10 cellular contexts compared by ENCODE assay signal in genomic region chr11:128499613-128500213, GRCh38.
DNase-seq lines count a peak whose midpoint lies in the region; ATAC-seq, FAIRE-seq and TF ChIP-seq lines count a peak whose summit lies in the region.
"Had no signal": no experiment of that assay in that cellular context is flagged by ENCODE, and none has a peak within 500 bp of the region (broad histone marks: within the 10 kb centered on the region; RNA-seq: fewer than 3 reads in every experiment).

No MANE protein-coding gene starts in this region.

- H3K27ac ChIP-seq in CD4-positive, CD25-positive, alpha-beta regulatory T cell (ENCODE audit: insufficient read depth, low read length, poor library complexity, severe bottlenecking), result peak overlapping the region; percentile 97
- H3K27ac ChIP-seq in OCI-LY1 (ENCODE audit: low read depth, low read length, poor library complexity, severe bottlenecking), result peak overlapping the region; percentile 66
- H3K27ac ChIP-seq in duodenal mucosa (ENCODE audit: low read depth, low read length), result peak overlapping the region; percentile 39
- H3K27ac ChIP-seq in kidney (ENCODE audit: low read depth in 2 of 2, low read length in 2 of 2), result no peak overlapping the region

- no peak for DNase-seq in CD4-positive, CD25-positive, alpha-beta regulatory T cell
- DNase-seq in osteocyte (ENCODE audit: extremely low spot score, unreplicated experiment) (no peak), COLO668 (lab: John Stamatoyannopoulos, UW; ENCODE audit: unreplicated experiment) (no peak), kidney (no peak), NCI-H345 treated with DMSO at 0.1 percent for 48 hours (lab: John Stamatoyannopoulos, UW; ENCODE audit: unreplicated experiment) (no peak)
- DNase-seq in stimulated activated CD4-positive, alpha-beta T cell treated with anti-CD3 and anti-CD28 coated beads, Interleukin-12 subunit alpha, Interleukin-12 subunit beta, amount 100 ng/mL, for 4 hours, result no peak
- DNase-seq: DMS 273 treated with DMSO at 0.1 percent for 48 hours, NCI-H2107 had no signal

- H3K9me3 ChIP-seq in CD4-positive, CD25-positive, alpha-beta regulatory T cell (ENCODE audit: control insufficient read depth in 2 of 2, low read length in 2 of 2), result no peaks in the 10 kb centered on the region
- H3K9me3 ChIP-seq in OCI-LY1 (ENCODE audit: low read length) (no peaks in the 10 kb centered on the region), duodenal mucosa (ENCODE audit: control insufficient read depth in 1 of 2, low read length in 2 of 2) (no peaks in the 10 kb centered on the region), kidney (ENCODE audit: control insufficient read depth in 1 of 2, low read length in 2 of 2) (no peaks in the 10 kb centered on the region)

- TF ChIP-seq CTCF in OCI-LY1 (IDR thresholded peaks at IDR 0.05; ENCODE audit: low read length), result no peak
- no peak for TF ChIP-seq CTCF in osteocyte (IDR thresholded peaks at IDR 0.05)
- TF ChIP-seq CTCF in kidney (IDR thresholded peaks at IDR 0.05; ENCODE audit: borderline replicate concordance, extremely low read depth, insufficient read depth), result no peak

- H3K9me3 Mint-ChIP-seq in CD4-positive, CD25-positive, alpha-beta regulatory T cell, result no peaks in the 10 kb centered on the region
- H3K9me3 Mint-ChIP-seq in osteocyte (ENCODE audit: unreplicated experiment), result no peaks in the 10 kb centered on the region

- no peaks in the 10 kb centered on the region for H3F3A ChIP-seq in OCI-LY1 (ENCODE audit: insufficient read depth, low read length)

- H3K4me2 ChIP-seq in OCI-LY1 (ENCODE audit: low read length), result peak overlapping the region; percentile 53

- no peak for FAIRE-seq in kidney (lab: Jason Lieb, UNC)

- H3K27me3 ChIP-seq in CD4-positive, CD25-positive, alpha-beta regulatory T cell (ENCODE audit: control insufficient read depth, insufficient read depth, low read length), result no peaks in the 10 kb centered on the region
- H3K27me3 ChIP-seq in OCI-LY1 (ENCODE audit: insufficient read depth, low read length), result no peaks in the 10 kb centered on the region
- H3K27me3 ChIP-seq in duodenal mucosa (ENCODE audit: control insufficient read depth in 1 of 2, insufficient read depth in 2 of 2, low read length in 2 of 2), result no peaks in the 10 kb centered on the region

- no peak for ATAC-seq in CD4-positive, CD25-positive, alpha-beta regulatory T cell (ENCODE audit: low read depth in 2 of 2)

- H3K4me1 ChIP-seq in CD4-positive, CD25-positive, alpha-beta regulatory T cell (ENCODE audit: control insufficient read depth, insufficient read depth, low read length, poor library complexity, severe bottlenecking), result peaks cover 100% of the 10 kb centered on the region
- H3K4me1 ChIP-seq in OCI-LY1 (ENCODE audit: insufficient read depth, low read length, severe bottlenecking) (peaks cover 100% of the 10 kb centered on the region), duodenal mucosa (ENCODE audit: control insufficient read depth in 1 of 2, insufficient read depth in 2 of 2, low read length in 2 of 2) (peaks cover 41 to 57% of the 10 kb centered on the region in 2 donors), kidney (ENCODE audit: control insufficient read depth in 1 of 2, insufficient read depth in 1 of 2, low read depth in 1 of 2, low read length in 2 of 2) (peaks cover 34 to 50% of the 10 kb centered on the region in 2 donors)

- H4K20me1 ChIP-seq in OCI-LY1 (ENCODE audit: insufficient read depth, low read length), result no peaks in the 10 kb centered on the region

- no peak overlapping the region for H2AFZ ChIP-seq in OCI-LY1 (ENCODE audit: low read length)

- peaks cover 49 to 97% (median 87%) of the 10 kb centered on the region in 4 donors for H3K4me1 Mint-ChIP-seq in CD4-positive, CD25-positive, alpha-beta regulatory T cell
- peaks cover 97% of the 10 kb centered on the region for H3K4me1 Mint-ChIP-seq in osteocyte (ENCODE audit: unreplicated experiment)

- peaks cover 100% of the 10 kb centered on the region for H3K79me2 ChIP-seq in OCI-LY1 (ENCODE audit: insufficient read depth, low read length)

- no peaks in the 10 kb centered on the region for H3K9me2 ChIP-seq in OCI-LY1 (ENCODE audit: low read depth, low read length)

- H3K4me3 ChIP-seq in CD4-positive, CD25-positive, alpha-beta regulatory T cell (ENCODE audit: low read depth, low read length), result peak overlapping the region; percentile 100
- H3K4me3 ChIP-seq in OCI-LY1 (ENCODE audit: low read depth, low read length, poor library complexity, severe bottlenecking) (peak overlapping the region; percentile 6), duodenal mucosa (ENCODE audit: low read depth in 1 of 2, low read length in 2 of 2) (no peak overlapping the region), kidney (ENCODE audit: low read length in 2 of 2) (no peak overlapping the region)

- H3K27me3 Mint-ChIP-seq in CD4-positive, CD25-positive, alpha-beta regulatory T cell, result no peaks in the 10 kb centered on the region
- no peaks in the 10 kb centered on the region for H3K27me3 Mint-ChIP-seq in osteocyte (ENCODE audit: unreplicated experiment)

- H3K27ac Mint-ChIP-seq in CD4-positive, CD25-positive, alpha-beta regulatory T cell, result peak overlapping the region; percentile 98 to 99 (median 98)
- H3K27ac Mint-ChIP-seq in osteocyte (ENCODE audit: unreplicated experiment), result peak overlapping the region; percentile 91

- H3K9ac ChIP-seq in OCI-LY1 (ENCODE audit: low read length) (peak overlapping the region; percentile 34; the same call in 1 of the 2 replicates), duodenal mucosa (ENCODE audit: low read depth in 1 of 2, low read length in 2 of 2) (peak overlapping the region in 1 of 2 donors; percentile 41), kidney (ENCODE audit: low read length in 2 of 2) (no peak overlapping the region)

- peak overlapping the region; percentile 86 to 98 (median 90) for H3K4me3 Mint-ChIP-seq in CD4-positive, CD25-positive, alpha-beta regulatory T cell
- H3K4me3 Mint-ChIP-seq in osteocyte (ENCODE audit: unreplicated experiment), result peak overlapping the region; percentile 28

- peaks cover 84% of the 10 kb centered on the region for H3K36me3 ChIP-seq in CD4-positive, CD25-positive, alpha-beta regulatory T cell (ENCODE audit: control insufficient read depth, insufficient read depth, low read length)
- H3K36me3 ChIP-seq in OCI-LY1 (ENCODE audit: insufficient read depth, low read length), result peaks cover 71% of the 10 kb centered on the region; the same call in 1 of the 2 replicates
- H3K36me3 ChIP-seq in duodenal mucosa (ENCODE audit: control insufficient read depth in 1 of 2, insufficient read depth in 2 of 2, low read length in 2 of 2), result no peaks in the 10 kb centered on the region
- peaks cover 0 to 4% of the 10 kb centered on the region in 2 donors for H3K36me3 ChIP-seq in kidney (ENCODE audit: control insufficient read depth in 1 of 2, insufficient read depth in 2 of 2, low read length in 2 of 2)

- intact Hi-C loops in kidney (cut with DNase I), result no loop called here

- peaks cover 78% of the 10 kb centered on the region for H3K36me3 Mint-ChIP-seq in CD4-positive, CD25-positive, alpha-beta regulatory T cell
- H3K36me3 Mint-ChIP-seq in osteocyte (ENCODE audit: unreplicated experiment), result peaks cover 2% of the 10 kb centered on the region

Comparison
In these comparisons a context has a peak if more than half of its experiments do, and no peak if none do; other contexts are left out.
1. H3K27ac ChIP-seq: peak in CD4-positive, CD25-positive, alpha-beta regulatory T cell (single experiment), OCI-LY1 (single experiment) and duodenal mucosa (single experiment); none in kidney (0 of 2).
2. H3K4me3 ChIP-seq: peak in CD4-positive, CD25-positive, alpha-beta regulatory T cell (single experiment) and OCI-LY1 (single experiment); none in duodenal mucosa (0 of 2) and kidney (0 of 2).